In genomic region chr7:55254596-55255500, GRCh38 we compare ENCODE assay signal across 1 cellular context.
TF ChIP-seq lines count a peak whose summit lies in the region.

No MANE protein-coding gene starts in this region.

TF ChIP-seq in HepG2, 621 proteins besides CTCF, POLR2A, EP300 and RAD21 (continued from another document and continues in another):
- TF ChIP-seq SP1 (IDR thresholded peaks at IDR 0.05) (no peak), SP1 (CRISPR knock-in tag; IDR thresholded peaks at IDR 0.05) (no peak), KMT2A (CRISPR knock-in tag; IDR thresholded peaks at IDR 0.05) (0 out of 2 replicates have a peak, but pooled peaks have one; percentile 56), MXD3 (CRISPR knock-in tag; IDR thresholded peaks at IDR 0.05) (peak; percentile 22), PRDM10 (CRISPR knock-in tag; IDR thresholded peaks at IDR 0.05; ENCODE audit: low read depth) (no peak), ZXDC (CRISPR knock-in tag; IDR thresholded peaks at IDR 0.05) (peak; percentile 84), SIN3A (IDR thresholded peaks at IDR 0.05; ENCODE audit: borderline replicate concordance, low read depth, low read length) (no peak), CBFB (CRISPR knock-in tag; IDR thresholded peaks at IDR 0.05) (0 out of 2 replicates have a peak, but pooled peaks have one; percentile 57), ZNF777 (CRISPR knock-in tag; IDR thresholded peaks at IDR 0.05) (peak; percentile 94), KDM2A (CRISPR knock-in tag; IDR thresholded peaks at IDR 0.05; ENCODE audit: borderline replicate concordance, low read depth) (peak; percentile 81), ZNF790 (CRISPR knock-in tag; IDR thresholded peaks at IDR 0.05; ENCODE audit: borderline replicate concordance) (peak; percentile 37; the same call in 1 of the 2 replicates), ZBTB10 (CRISPR knock-in tag; IDR thresholded peaks at IDR 0.05; ENCODE audit: borderline replicate concordance) (0 out of 2 replicates have a peak, but pooled peaks have one; percentile 35), SKIL (CRISPR knock-in tag; IDR thresholded peaks at IDR 0.05; ENCODE audit: borderline replicate concordance) (no peak), SOX5 (CRISPR knock-in tag; IDR thresholded peaks at IDR 0.05; ENCODE audit: borderline replicate concordance) (0 out of 2 replicates have a peak, but pooled peaks have one; percentile 23), ZNF557 (CRISPR knock-in tag; IDR thresholded peaks at IDR 0.05) (no peak), ZNF749 (CRISPR knock-in tag; IDR thresholded peaks at IDR 0.05; ENCODE audit: borderline replicate concordance) (peak; percentile 81; the same call in 1 of the 2 replicates), RARG (CRISPR knock-in tag; IDR thresholded peaks at IDR 0.05; ENCODE audit: low read depth) (no peak), ZNF644 (CRISPR knock-in tag; IDR thresholded peaks at IDR 0.05; ENCODE audit: low read depth) (no peak), KDM5B (CRISPR knock-in tag; IDR thresholded peaks at IDR 0.05; ENCODE audit: borderline replicate concordance) (peak; percentile 91), HOXD1 (CRISPR knock-in tag; IDR thresholded peaks at IDR 0.05) (no peak), NFKB2 (CRISPR knock-in tag; IDR thresholded peaks at IDR 0.05; ENCODE audit: borderline replicate concordance) (no peak; the same call in 1 of the 2 replicates), TFDP2 (CRISPR knock-in tag; IDR thresholded peaks at IDR 0.05) (peak; percentile 85), CREBL2 (CRISPR knock-in tag; IDR thresholded peaks at IDR 0.05; ENCODE audit: borderline replicate concordance) (no peak), ZMYM4 (CRISPR knock-in tag; IDR thresholded peaks at IDR 0.05) (peak; percentile 74), HOXA7 (CRISPR knock-in tag; IDR thresholded peaks at IDR 0.05) (0 out of 2 replicates have a peak, but pooled peaks have one; percentile 19), SAFB2 (CRISPR knock-in tag; IDR thresholded peaks at IDR 0.05; ENCODE audit: borderline replicate concordance, low read depth) (peak; percentile 87), CCDC6 (CRISPR knock-in tag; IDR thresholded peaks at IDR 0.05) (no peak), KAT8 (CRISPR knock-in tag; IDR thresholded peaks at IDR 0.05) (no peak), RBM39 (IDR thresholded peaks at IDR 0.05; ENCODE audit: low read depth, low read length, poor library complexity, severe bottlenecking) (peak; percentile 18), MTA1 (CRISPR knock-in tag; IDR thresholded peaks at IDR 0.05; ENCODE audit: borderline replicate concordance) (no peak), HCFC1 (IDR thresholded peaks at IDR 0.05; ENCODE audit: low read depth, low read length) (no peak), NR0B2 (CRISPR knock-in tag; IDR thresholded peaks at IDR 0.05) (peak; percentile 12; the same call in 1 of the 2 replicates), ZNF33B (CRISPR knock-in tag; IDR thresholded peaks at IDR 0.05) (0 out of 2 replicates have a peak, but pooled peaks have one; percentile 52), ZNF788 (CRISPR knock-in tag; IDR thresholded peaks at IDR 0.05; ENCODE audit: borderline replicate concordance) (peak; percentile 50; the same call in 1 of the 2 replicates), ZGPAT (CRISPR knock-in tag; IDR thresholded peaks at IDR 0.05) (no peak; the same call in 1 of the 2 replicates), MTERF4 (CRISPR knock-in tag; IDR thresholded peaks at IDR 0.05) (no peak), FUBP1 (CRISPR knock-in tag; IDR thresholded peaks at IDR 0.05; ENCODE audit: borderline replicate concordance) (no peak), RXRA (CRISPR knock-in tag; IDR thresholded peaks at IDR 0.05) (0 out of 2 replicates have a peak, but pooled peaks have one; percentile 38), ZNF556 (CRISPR knock-in tag; IDR thresholded peaks at IDR 0.05; ENCODE audit: borderline replicate concordance) (no peak), ATF7-NPFF (CRISPR knock-in tag; IDR thresholded peaks at IDR 0.05; ENCODE audit: low read depth) (peak; percentile 54; the same call in 1 of the 2 replicates)
